In genomic region chr7:81297317-81297716, GRCh38 we compare ENCODE assay signal across 21 cellular contexts.
"Had no signal": no experiment of that assay in that cellular context is flagged by ENCODE, and none has a peak within 500 bp of the region (broad histone marks: within the 10 kb centered on the region; RNA-seq: fewer than 3 reads in every experiment).

No MANE protein-coding gene starts in this region.

- H3K27ac ChIP-seq: adrenal gland, colonic mucosa, dorsolateral prefrontal cortex, esophagus muscularis mucosa, left lung, thyroid gland had no signal

- H3K27me3 Mint-ChIP-seq: activated naive CD4-positive, alpha-beta T cell treated with anti-CD3 and anti-CD28 coated beads, Interleukin-2, amount 50 U/mL, for 24 hours; effector memory CD8-positive, alpha-beta T cell; naive thymus-derived CD8-positive, alpha-beta T cell had no signal

- H3K9me3 Mint-ChIP-seq: activated naive CD4-positive, alpha-beta T cell treated with anti-CD3 and anti-CD28 coated beads, Interleukin-2, amount 50 U/mL, for 24 hours; T-helper 1 cell treated with Interleukin-12 subunit alpha and Interleukin-12 subunit beta and Interleukin-4 antibody, amounts not matched to agents 30 μg/mL and 1 μg/mL, for 36 hours had no signal

- H3K4me1 Mint-ChIP-seq: activated naive CD4-positive, alpha-beta T cell treated with anti-CD3 and anti-CD28 coated beads, Interleukin-2, amount 50 U/mL, for 24 hours; immature natural killer cell; naive thymus-derived CD8-positive, alpha-beta T cell had no signal

- ATAC-seq: effector memory CD8-positive, alpha-beta T cell; left lung; naive thymus-derived CD8-positive, alpha-beta T cell; stimulated activated naive CD8-positive, alpha-beta T cell treated with anti-CD3 and anti-CD28 coated beads, Interleukin-15, Interleukin-2, amounts not matched to agents 100 U/mL and 50 U/mL, for 24 hours; WTC11 had no signal

- DNase-seq: activated gamma-delta T cell treated with Interleukin-2 at 50 U/mL for 16 hours; activated T-cell treated with anti-CD3 and anti-CD28 coated beads, Interleukin-2, amount 50 U/mL, for 1 hour; adrenal gland; colonic mucosa; dorsolateral prefrontal cortex; effector memory CD8-positive, alpha-beta T cell; immature natural killer cell; left lung; naive thymus-derived CD8-positive, alpha-beta T cell; retina; sigmoid colon; stimulated activated CD4-positive, alpha-beta T cell treated with anti-CD3 and anti-CD28 coated beads, Interleukin-4, amount 100 ng/mL, for 24 hours; stimulated activated naive CD8-positive, alpha-beta T cell treated with anti-CD3 and anti-CD28 coated beads, Interleukin-15, Interleukin-2, amounts not matched to agents 100 U/mL and 50 U/mL, for 24 hours; substantia nigra; T1000; thyroid gland had no signal

- H3K27me3 ChIP-seq: adrenal gland, colonic mucosa, esophagus muscularis mucosa, left lung, sigmoid colon, thyroid gland had no signal

- H3K4me1 ChIP-seq: adrenal gland, colonic mucosa had no signal

- H3K4me3 ChIP-seq: adrenal gland, colonic mucosa, dorsolateral prefrontal cortex, esophagus muscularis mucosa, left lung, lung, sigmoid colon, thyroid gland had no signal

- H3K27ac Mint-ChIP-seq: activated naive CD4-positive, alpha-beta T cell treated with anti-CD3 and anti-CD28 coated beads, Interleukin-2, amount 50 U/mL, for 24 hours; effector memory CD8-positive, alpha-beta T cell; immature natural killer cell; naive thymus-derived CD8-positive, alpha-beta T cell; T-helper 1 cell treated with Interleukin-12 subunit alpha and Interleukin-12 subunit beta and Interleukin-4 antibody, amounts not matched to agents 30 μg/mL and 1 μg/mL, for 36 hours; WTC11 had no signal

- H3K36me3 Mint-ChIP-seq: activated naive CD4-positive, alpha-beta T cell treated with anti-CD3 and anti-CD28 coated beads, Interleukin-2, amount 50 U/mL, for 24 hours; immature natural killer cell; naive thymus-derived CD8-positive, alpha-beta T cell; WTC11 had no signal

- H3K4me3 Mint-ChIP-seq: activated naive CD4-positive, alpha-beta T cell treated with anti-CD3 and anti-CD28 coated beads, Interleukin-2, amount 50 U/mL, for 24 hours; effector memory CD8-positive, alpha-beta T cell; immature natural killer cell; naive thymus-derived CD8-positive, alpha-beta T cell; T-helper 1 cell treated with Interleukin-12 subunit alpha and Interleukin-12 subunit beta and Interleukin-4 antibody, amounts not matched to agents 30 μg/mL and 1 μg/mL, for 36 hours; WTC11 had no signal

- H3K9me3 ChIP-seq: adrenal gland, colonic mucosa, esophagus muscularis mucosa, left lung, sigmoid colon, thyroid gland had no signal

- H3K36me3 ChIP-seq: adrenal gland, colonic mucosa, esophagus muscularis mucosa, left lung, sigmoid colon, thyroid gland had no signal
